In the genomic region with DNA sequence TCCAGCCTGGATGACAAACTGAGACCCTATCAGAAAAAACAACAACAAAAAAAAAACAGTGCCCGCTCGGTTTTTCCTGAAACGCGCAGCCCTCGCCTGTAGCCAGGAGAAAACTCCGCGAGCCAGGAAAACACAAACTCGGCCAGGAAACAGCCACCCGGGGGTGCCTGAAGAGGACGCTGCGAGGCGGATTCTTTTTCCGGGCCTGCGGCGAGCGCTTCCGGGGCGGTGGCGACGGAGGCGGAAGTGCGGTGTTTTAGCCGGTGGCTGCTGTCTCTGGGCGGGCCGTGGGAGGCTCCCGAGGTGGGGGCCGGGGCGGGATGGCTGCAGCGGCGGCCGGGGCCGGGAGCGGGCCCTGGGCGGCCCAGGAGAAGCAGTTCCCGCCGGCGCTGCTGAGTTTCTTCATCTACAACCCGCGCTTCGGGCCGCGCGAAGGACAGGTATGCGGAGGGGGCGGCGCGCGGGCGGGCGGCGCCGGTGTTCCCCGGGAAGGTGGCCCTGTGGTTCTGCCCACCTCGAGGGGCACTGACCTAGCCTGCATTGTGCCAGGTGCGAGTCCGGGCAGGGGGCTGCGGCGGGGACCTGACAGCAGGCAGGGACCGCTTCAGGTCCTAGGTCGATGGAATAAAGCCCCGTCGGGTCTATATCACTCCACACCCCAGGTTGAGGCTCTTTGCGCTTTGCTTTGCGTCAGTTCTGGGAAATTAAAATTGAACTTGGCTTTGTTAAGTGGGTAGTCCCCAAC, we compare ENCODE assay signal across 8 cellular contexts. TPM values are rescaled to one million over a fixed set of nuclear protein-coding genes. Genes with fewer than 3 reads are reported as not detected.
DNase-seq lines count a peak whose midpoint lies in the region; ATAC-seq lines count a peak whose summit lies in the region.
"Not testable (repeated sequence)": the region's sequence is repeated elsewhere in the genome, so short reads cannot be mapped to it uniquely, and the experiment has no call there.

Gene CCZ1, plus strand, starts transcription at position 254 of the 745 bp plus-strand sequence. Its CDS starts 67 bp downstream, at position 321.

- CTCF ChIA-PET in naive thymus-derived CD4-positive, alpha-beta T cell (lab: Charles Lee), result not testable (repeated sequence)

- H3K4me3 Mint-ChIP-seq in naive thymus-derived CD4-positive, alpha-beta T cell, result peak within 1 kb of the TSS; percentile 73 to 92 (median 86)

- H3K9me3 Mint-ChIP-seq in naive thymus-derived CD4-positive, alpha-beta T cell, result not testable (repeated sequence)

- H3K36me3 Mint-ChIP-seq in naive thymus-derived CD4-positive, alpha-beta T cell, result not testable (repeated sequence)

- POLR2A ChIA-PET in naive thymus-derived CD4-positive, alpha-beta T cell (lab: Charles Lee), result not testable (repeated sequence)

- peak; percentile 40 for DNase-seq in DMS79 (lab: John Stamatoyannopoulos, UW)
- peak; percentile 77 for DNase-seq in RPMI8226
- DNase-seq in activated T-helper 1 cell treated with Interleukin-2 at 50 U/mL for 16 hours (ENCODE audit: low read depth), result peak; percentile 70
- DNase-seq in fibroblast of gingiva (ENCODE audit: low read depth), result peak; percentile 4
- peak; percentile 49 to 79 (median 58) for DNase-seq in naive thymus-derived CD4-positive, alpha-beta T cell
- DNase-seq in stimulated activated CD8-positive, alpha-beta memory T cell treated with anti-CD3 and anti-CD28 coated beads, Interleukin-7, amount 100 ng/mL, for 24 hours (ENCODE audit: low read depth), result peak; percentile 70

- not testable (repeated sequence) for H3K27ac ChIP-seq in HUES6 (ENCODE audit: low read depth, low read length)
- H3K27ac ChIP-seq in naive thymus-derived CD4-positive, alpha-beta T cell (ENCODE audit: low read depth, low read length), result peak within 1 kb of the TSS; percentile 60

- not testable (repeated sequence) for H3K27me3 ChIP-seq in HUES6 (ENCODE audit: control insufficient read depth, insufficient read depth, low read length); naive thymus-derived CD4-positive, alpha-beta T cell (ENCODE audit: control insufficient read depth in 2 of 2, insufficient read depth in 2 of 2, low read length in 2 of 2)

- peak; percentile 69 for ATAC-seq in GM21526 (IDR thresholded peaks at IDR 0.05; ENCODE audit: low FRiP score, unreplicated experiment)
- peak; percentile 96 for ATAC-seq in naive thymus-derived CD4-positive, alpha-beta T cell

- H3K9ac ChIP-seq in HUES6 (ENCODE audit: low read length), result not testable (repeated sequence)

- H3K36me3 ChIP-seq in HUES6 (ENCODE audit: control insufficient read depth, insufficient read depth, low read length); naive thymus-derived CD4-positive, alpha-beta T cell (ENCODE audit: control insufficient read depth in 2 of 3, insufficient read depth in 3 of 3, low read length in 3 of 3): not testable (repeated sequence)

- not testable (repeated sequence) for H3K9me3 ChIP-seq in HUES6 (ENCODE audit: control insufficient read depth, insufficient read depth, low read depth, low read length); naive thymus-derived CD4-positive, alpha-beta T cell (ENCODE audit: control insufficient read depth in 2 of 3, low read length in 3 of 3)

- peak within 1 kb of the TSS; percentile 44 for H3K4me3 ChIP-seq in HUES6 (ENCODE audit: low read depth, low read length)
- H3K4me3 ChIP-seq in naive thymus-derived CD4-positive, alpha-beta T cell (ENCODE audit: low read length), result peak within 1 kb of the TSS; percentile 35

- intact Hi-C loops in naive thymus-derived CD4-positive, alpha-beta T cell (cut with micrococcal nuclease), result loop anchor here in 1 of 2 donors (10.0 kb wide), 1 partner anchor 106 kb away; the partner anchor contains the start of genes AIMP2 and PMS2

- H3K27ac Mint-ChIP-seq in naive thymus-derived CD4-positive, alpha-beta T cell, result peak within 1 kb of the TSS in 8 of 9 donors; percentile 59 to 96 (median 89)

- H3K27me3 Mint-ChIP-seq in naive thymus-derived CD4-positive, alpha-beta T cell, result not testable (repeated sequence)

- H3K4me1 ChIP-seq in HUES6 (ENCODE audit: control insufficient read depth, insufficient read depth, low read length); naive thymus-derived CD4-positive, alpha-beta T cell (ENCODE audit: control insufficient read depth in 2 of 2, insufficient read depth in 2 of 2, low read length in 2 of 2): not testable (repeated sequence)

- peaks cover 0 to 12% (median 6%) of the 10 kb centered on the region in 7 donors for H3K4me1 Mint-ChIP-seq in naive thymus-derived CD4-positive, alpha-beta T cell

RNA-seq across cellular contexts. Expression of gene CCZ1, which starts in this region (rescaled TPM):
- total RNA-seq in naive thymus-derived CD4-positive, alpha-beta T cell, result 10 to 100 TPM; 65.2 to 83.6 (median 75.6) TPM
- polyA plus RNA-seq in naive thymus-derived CD4-positive, alpha-beta T cell, result 10 to 100 TPM; 39.4 to 43.2 TPM

Comparison
In these comparisons a context has a peak if more than half of its experiments do, and no peak if none do; other contexts are left out.
1. DNase-seq: peak in every context shown above with its lines; median percentile 77 in RPMI8226; 70 in activated T-helper 1 cell treated with Interleukin-2 at 50 U/mL for 16 hours; 70 in stimulated activated CD8-positive, alpha-beta memory T cell treated with anti-CD3 and anti-CD28 coated beads, Interleukin-7, amount 100 ng/mL, for 24 hours; 58 in naive thymus-derived CD4-positive, alpha-beta T cell; 40 in DMS79; 4 in fibroblast of gingiva.